1 cellular context compared by ENCODE assay signal in genomic region chr16:15146264-15146662, GRCh38.
TF ChIP-seq lines count a peak whose summit lies in the region.

No MANE protein-coding gene starts in this region.

TF ChIP-seq in HepG2, 621 proteins besides CTCF, POLR2A, EP300 and RAD21:
- TF ChIP-seq LBX2 (CRISPR knock-in tag; IDR thresholded peaks at IDR 0.05; ENCODE audit: borderline replicate concordance), result 0 out of 2 replicates have a peak, but pooled peaks have one; percentile 26
- peak; percentile 3; the same call in 1 of the 2 replicates for TF ChIP-seq ZNF768 (CRISPR knock-in tag; IDR thresholded peaks at IDR 0.05)
- TF ChIP-seq HNRNPL (IDR thresholded peaks at IDR 0.05; ENCODE audit: low read depth, low read length), result 0 out of 2 replicates have a peak, but pooled peaks have one; percentile 13
